8 cellular contexts compared by ENCODE assay signal in genomic region chr6:33620584-33621395, GRCh38. TPM values are rescaled to one million over a fixed set of nuclear protein-coding genes. Genes with fewer than 3 reads are reported as not detected.
A peak's percentile ranks its signal among the peaks of the same experiment; 100 is the strongest.
DNase-seq lines count a peak whose midpoint lies in the region; ATAC-seq and TF ChIP-seq lines count a peak whose summit lies in the region.

TSS of gene ITPR3 (plus strand) at chr6:33621322. CDS start at chr6:33621603, 281 bp downstream.

- peaks cover 36% of the 10 kb centered on the region for H3K4me1 Mint-ChIP-seq in memory B cell

- H3K9me3 Mint-ChIP-seq in memory B cell = no peaks in the 10 kb centered on the region

- peak within 1 kb of the TSS; percentile 79 for H3K4me3 ChIP-seq in GM06990 (replicated peaks; ENCODE audit: low read depth, low read length)

- peaks cover 13% of the 10 kb centered on the region for H3K36me3 Mint-ChIP-seq in memory B cell

- H3K27ac Mint-ChIP-seq in memory B cell = peak within 1 kb of the TSS; percentile 93

- CTCF ChIA-PET in HEK293T (lab: Yijun Ruan, JAX) = interaction anchor here (2.7 kb wide), 1 partner anchor 12 kb away, joined by 16 read pairs; no protein-coding TSS in a partner anchor

- H3K36me3 ChIP-seq in GM06990 (ENCODE audit: control insufficient read depth, insufficient read depth, low read length) = peaks cover 1% of the 10 kb centered on the region

- DNase-seq in GM06990 (ENCODE audit: extremely low read depth, insufficient read length) = peak; percentile 95
- DNase-seq in HEK293T (ENCODE audit: extremely low spot score) = peak; percentile 54
- peak; percentile 36 for DNase-seq in NCI-H146 treated with DMSO at 0.1 percent for 48 hours (lab: John Stamatoyannopoulos, UW; ENCODE audit: unreplicated experiment)
- peak; percentile 79 for DNase-seq in activated CD4-positive, alpha-beta T cell treated with anti-CD3 and anti-CD28 coated beads for 48 hours
- DNase-seq in dermis microvascular lymphatic vessel endothelial cell (ENCODE audit: low read depth in 2 of 2) = peak; percentile 36 to 41
- DNase-seq in memory B cell (ENCODE audit: low spot score in 2 of 2) = peak; percentile 68 to 79
- peak; percentile 50 to 58 for DNase-seq in stimulated activated CD8-positive, alpha-beta memory T cell treated with anti-CD3 and anti-CD28 coated beads, Interleukin-15, amount 100 ng/mL, for 4 hours (ENCODE audit: low read depth in 2 of 2)
- DNase-seq in inferior parietal cortex (ENCODE audit: extremely low spot score) = no peak

- H3K27me3 Mint-ChIP-seq in memory B cell = no peaks in the 10 kb centered on the region

- POLR2A ChIA-PET in HEK293T (lab: Yijun Ruan, JAX) = interaction anchor here (0.7 to 1.6 kb wide), 8 partner anchors 9 to 1827 kb away, joined by 3 to 4 read pairs (median 4); partner anchors contain the start of gene BAK1

- H3K4me3 Mint-ChIP-seq in memory B cell = peak within 1 kb of the TSS; percentile 93

- no peak for TF ChIP-seq CTCF in GM06990 (IDR thresholded peaks at IDR 0.05; ENCODE audit: insufficient read depth, low read length, poor library complexity, severe bottlenecking)

- H3K27me3 ChIP-seq in GM06990 (replicated peaks; ENCODE audit: control insufficient read depth, insufficient read depth, low read length) = no peaks in the 10 kb centered on the region

- peak; percentile 84 for ATAC-seq in memory B cell (ENCODE audit: low read depth)

TF ChIP-seq in HEK293T, 16 proteins besides CTCF, POLR2A, EP300 and RAD21:
- TF ChIP-seq PKNOX1 (IDR thresholded peaks at IDR 0.05) (no peak), L3MBTL2 (conservative IDR thresholded peaks at IDR 0.05) (peak; percentile 43; the same call in 1 of the 2 replicates)
TF ChIP-seq in HEK293T: peak in this region for 1.

RNA-seq across cellular contexts. Expression of gene ITPR3, which starts in this region (rescaled TPM):
- total RNA-seq in dermis microvascular lymphatic vessel endothelial cell = 13.3 and 17.8 TPM in 2 replicates
